Comparison of ENCODE assay signal across 1 cellular context in the genomic region with DNA sequence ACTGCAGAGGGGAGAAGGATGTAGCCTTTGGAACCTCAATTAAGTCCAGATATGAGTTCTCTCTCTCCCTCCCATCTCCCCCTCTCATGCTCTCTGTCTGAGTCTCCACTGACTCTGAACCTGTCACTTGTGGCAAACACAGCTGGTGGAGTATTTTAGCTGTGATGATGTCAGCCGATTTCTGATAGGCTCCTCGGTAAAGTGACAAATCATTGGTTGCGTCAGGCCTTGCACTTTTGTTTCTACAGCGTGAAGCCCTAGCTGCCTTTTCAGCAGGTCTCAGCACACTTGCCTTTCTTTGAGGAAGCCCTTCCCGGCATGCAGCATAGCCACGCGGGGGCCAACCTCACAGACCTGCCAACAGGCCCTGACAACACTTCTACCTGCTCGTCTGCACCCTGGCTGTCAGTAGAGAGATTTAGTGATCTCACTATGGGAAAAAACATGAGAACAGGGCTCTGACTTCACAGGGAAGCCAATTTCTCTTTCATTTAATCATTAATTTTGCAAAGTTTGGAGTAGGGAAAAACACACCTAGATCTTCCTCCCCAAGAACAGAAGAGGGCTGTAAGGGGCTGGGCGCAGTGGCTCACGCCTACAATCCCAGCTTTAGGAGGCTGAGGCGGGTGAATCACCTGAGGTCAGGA.
A peak's percentile ranks its signal among the peaks of the same experiment; 100 is the strongest.
TF ChIP-seq lines count a peak whose summit lies in the region.

No MANE protein-coding gene starts in this region.

TF ChIP-seq in K562, 482 proteins besides CTCF, POLR2A, EP300 and RAD21 (continued from another document and continues in another):
- TF ChIP-seq ZNF133 (CRISPR knock-in tag; IDR thresholded peaks at IDR 0.05) (no peak), ZNF212 (CRISPR knock-in tag; IDR thresholded peaks at IDR 0.05) (no peak), ZNF76 (CRISPR knock-in tag; IDR thresholded peaks at IDR 0.05; ENCODE audit: borderline replicate concordance) (no peak), HMG20B (CRISPR knock-in tag; IDR thresholded peaks at IDR 0.05) (no peak), DACH1 (IDR thresholded peaks at IDR 0.05; ENCODE audit: partially characterized antibody) (peak; percentile 90), ZSCAN29 (IDR thresholded peaks at IDR 0.05) (no peak), MAFG (tag; conservative IDR thresholded peaks at IDR 0.05) (peak; percentile 81), STAT5B (CRISPR knock-in tag; IDR thresholded peaks at IDR 0.05) (no peak), ZNF445 (CRISPR knock-in tag; IDR thresholded peaks at IDR 0.05; ENCODE audit: low read depth) (no peak), TEAD4 (IDR thresholded peaks at IDR 0.05; ENCODE audit: low read length) (peak; percentile 57; the same call in 1 of the 2 replicates), TEAD4 (CRISPR knock-in tag; IDR thresholded peaks at IDR 0.05; ENCODE audit: borderline replicate concordance) (no peak), EGR1 (conservative IDR thresholded peaks at IDR 0.05) (no peak), SOX6 (IDR thresholded peaks at IDR 0.05) (peak; percentile 82), ZFP1 (CRISPR knock-in tag; IDR thresholded peaks at IDR 0.05) (no peak), ETV1 (tag; conservative IDR thresholded peaks at IDR 0.05; ENCODE audit: low read depth) (peak; percentile 59), ZEB2 (IDR thresholded peaks at IDR 0.05) (peak; percentile 60; the same call in 1 of the 2 replicates), ZC3H11A (IDR thresholded peaks at IDR 0.05; ENCODE audit: low read depth, low read length) (no peak), PYGO2 (tag; IDR thresholded peaks at IDR 0.05) (no peak), ZKSCAN3 (CRISPR knock-in tag; IDR thresholded peaks at IDR 0.05) (no peak), ESRRA (IDR thresholded peaks at IDR 0.05; ENCODE audit: borderline replicate concordance, low read depth) (peak; percentile 57; the same call in 1 of the 2 replicates), LARP7 (IDR thresholded peaks at IDR 0.05) (no peak), CHD2 (IDR thresholded peaks at IDR 0.05; ENCODE audit: low read depth, low read length) (no peak), MEF2D (tag; conservative IDR thresholded peaks at IDR 0.05; ENCODE audit: low read depth) (peak; percentile 80), CREBBP (IDR thresholded peaks at IDR 0.05; ENCODE audit: low read depth, low read length) (no peak), ZNF75A (CRISPR knock-in tag; IDR thresholded peaks at IDR 0.05) (no peak), ARNT (IDR thresholded peaks at IDR 0.05) (peak in 1 of 2 experiments; percentile 76; a peak in 1 of 4 replicates), GTF2E2 (tag; IDR thresholded peaks at IDR 0.05) (no peak), PHTF2 (CRISPR knock-in tag; IDR thresholded peaks at IDR 0.05) (no peak), KLF6 (CRISPR knock-in tag; IDR thresholded peaks at IDR 0.05; ENCODE audit: borderline replicate concordance) (no peak), NCOA1 (IDR thresholded peaks at IDR 0.05; ENCODE audit: low read depth) (0 out of 2 replicates have a peak, but pooled peaks have one; percentile 17), POLR2AphosphoS2 (IDR thresholded peaks at IDR 0.05; ENCODE audit: low read length) (no peak), BDP1 (IDR thresholded peaks at IDR 0.05; ENCODE audit: insufficient read depth, insufficient read length) (no peak), U2AF2 (optimal IDR thresholded peaks at IDR 0.05; ENCODE audit: low read depth, low read length) (no peak), KAT7 (CRISPR knock-in tag; IDR thresholded peaks at IDR 0.05; ENCODE audit: borderline replicate concordance) (no peak), CBFB (CRISPR knock-in tag; IDR thresholded peaks at IDR 0.05) (no peak), KLF1 (tag; IDR thresholded peaks at IDR 0.05) (peak; percentile 35; the same call in 1 of the 2 replicates), SIX5 (IDR thresholded peaks at IDR 0.05; ENCODE audit: borderline replicate concordance in 1 of 2, insufficient read depth in 1 of 2, low read depth in 1 of 2, low read length in 2 of 2) (no peak)
- TF ChIP-seq, protein P1, sequence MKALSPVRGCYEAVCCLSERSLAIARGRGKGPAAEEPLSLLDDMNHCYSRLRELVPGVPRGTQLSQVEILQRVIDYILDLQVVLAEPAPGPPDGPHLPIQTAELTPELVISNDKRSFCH (CRISPR knock-in tag; IDR thresholded peaks at IDR 0.05): 0 out of 2 replicates have a peak, but pooled peaks have one; percentile 63
- TF ChIP-seq, protein P1 (tag; IDR thresholded peaks at IDR 0.05): peak; percentile 92
- TF ChIP-seq, protein P2, sequence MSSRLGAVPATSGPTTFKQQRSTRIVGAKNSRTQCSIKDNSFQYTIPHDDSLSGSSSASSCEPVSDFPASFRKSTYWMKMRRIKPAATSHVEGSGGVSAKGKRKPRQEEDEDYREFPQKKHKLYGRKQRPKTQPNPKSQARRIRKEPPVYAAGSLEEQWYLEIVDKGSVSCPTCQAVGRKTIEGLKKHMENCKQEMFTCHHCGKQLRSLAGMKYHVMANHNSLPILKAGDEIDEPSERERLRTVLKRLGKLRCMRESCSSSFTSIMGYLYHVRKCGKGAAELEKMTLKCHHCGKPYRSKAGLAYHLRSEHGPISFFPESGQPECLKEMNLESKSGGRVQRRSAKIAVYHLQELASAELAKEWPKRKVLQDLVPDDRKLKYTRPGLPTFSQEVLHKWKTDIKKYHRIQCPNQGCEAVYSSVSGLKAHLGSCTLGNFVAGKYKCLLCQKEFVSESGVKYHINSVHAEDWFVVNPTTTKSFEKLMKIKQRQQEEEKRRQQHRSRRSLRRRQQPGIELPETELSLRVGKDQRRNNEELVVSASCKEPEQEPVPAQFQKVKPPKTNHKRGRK (tag; IDR thresholded peaks at IDR 0.05): no peak
- TF ChIP-seq, protein P3, sequence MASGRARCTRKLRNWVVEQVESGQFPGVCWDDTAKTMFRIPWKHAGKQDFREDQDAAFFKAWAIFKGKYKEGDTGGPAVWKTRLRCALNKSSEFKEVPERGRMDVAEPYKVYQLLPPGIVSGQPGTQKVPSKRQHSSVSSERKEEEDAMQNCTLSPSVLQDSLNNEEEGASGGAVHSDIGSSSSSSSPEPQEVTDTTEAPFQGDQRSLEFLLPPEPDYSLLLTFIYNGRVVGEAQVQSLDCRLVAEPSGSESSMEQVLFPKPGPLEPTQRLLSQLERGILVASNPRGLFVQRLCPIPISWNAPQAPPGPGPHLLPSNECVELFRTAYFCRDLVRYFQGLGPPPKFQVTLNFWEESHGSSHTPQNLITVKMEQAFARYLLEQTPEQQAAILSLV (tag; IDR thresholded peaks at IDR 0.05): 0 out of 2 replicates have a peak, but pooled peaks have one; percentile 66
- TF ChIP-seq, protein P4, sequence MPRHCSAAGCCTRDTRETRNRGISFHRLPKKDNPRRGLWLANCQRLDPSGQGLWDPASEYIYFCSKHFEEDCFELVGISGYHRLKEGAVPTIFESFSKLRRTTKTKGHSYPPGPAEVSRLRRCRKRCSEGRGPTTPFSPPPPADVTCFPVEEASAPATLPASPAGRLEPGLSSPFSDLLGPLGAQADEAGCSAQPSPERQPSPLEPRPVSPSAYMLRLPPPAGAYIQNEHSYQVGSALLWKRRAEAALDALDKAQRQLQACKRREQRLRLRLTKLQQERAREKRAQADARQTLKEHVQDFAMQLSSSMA (CRISPR knock-in tag; IDR thresholded peaks at IDR 0.05): no peak
- TF ChIP-seq, protein P5, sequence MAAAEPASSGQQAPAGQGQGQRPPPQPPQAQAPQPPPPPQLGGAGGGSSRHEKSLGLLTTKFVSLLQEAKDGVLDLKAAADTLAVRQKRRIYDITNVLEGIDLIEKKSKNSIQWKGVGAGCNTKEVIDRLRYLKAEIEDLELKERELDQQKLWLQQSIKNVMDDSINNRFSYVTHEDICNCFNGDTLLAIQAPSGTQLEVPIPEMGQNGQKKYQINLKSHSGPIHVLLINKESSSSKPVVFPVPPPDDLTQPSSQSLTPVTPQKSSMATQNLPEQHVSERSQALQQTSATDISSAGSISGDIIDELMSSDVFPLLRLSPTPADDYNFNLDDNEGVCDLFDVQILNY (CRISPR knock-in tag; IDR thresholded peaks at IDR 0.05): no peak
- TF ChIP-seq, protein P6, sequence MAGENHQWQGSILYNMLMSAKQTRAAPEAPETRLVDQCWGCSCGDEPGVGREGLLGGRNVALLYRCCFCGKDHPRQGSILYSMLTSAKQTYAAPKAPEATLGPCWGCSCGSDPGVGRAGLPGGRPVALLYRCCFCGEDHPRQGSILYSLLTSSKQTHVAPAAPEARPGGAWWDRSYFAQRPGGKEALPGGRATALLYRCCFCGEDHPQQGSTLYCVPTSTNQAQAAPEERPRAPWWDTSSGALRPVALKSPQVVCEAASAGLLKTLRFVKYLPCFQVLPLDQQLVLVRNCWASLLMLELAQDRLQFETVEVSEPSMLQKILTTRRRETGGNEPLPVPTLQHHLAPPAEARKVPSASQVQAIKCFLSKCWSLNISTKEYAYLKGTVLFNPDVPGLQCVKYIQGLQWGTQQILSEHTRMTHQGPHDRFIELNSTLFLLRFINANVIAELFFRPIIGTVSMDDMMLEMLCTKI (IDR thresholded peaks at IDR 0.05; ENCODE audit: partially characterized antibody): no peak
- TF ChIP-seq, protein P7, sequence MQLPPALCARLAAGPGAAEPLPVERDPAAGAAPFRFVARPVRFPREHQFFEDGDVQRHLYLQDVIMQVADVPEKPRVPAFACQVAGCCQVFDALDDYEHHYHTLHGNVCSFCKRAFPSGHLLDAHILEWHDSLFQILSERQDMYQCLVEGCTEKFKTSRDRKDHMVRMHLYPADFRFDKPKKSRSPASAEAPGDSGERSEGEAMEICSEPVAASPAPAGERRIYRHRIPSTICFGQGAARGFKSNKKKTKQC (CRISPR knock-in tag; IDR thresholded peaks at IDR 0.05): peak; percentile 56; the same call in 1 of the 2 replicates
- TF ChIP-seq, protein P8, sequence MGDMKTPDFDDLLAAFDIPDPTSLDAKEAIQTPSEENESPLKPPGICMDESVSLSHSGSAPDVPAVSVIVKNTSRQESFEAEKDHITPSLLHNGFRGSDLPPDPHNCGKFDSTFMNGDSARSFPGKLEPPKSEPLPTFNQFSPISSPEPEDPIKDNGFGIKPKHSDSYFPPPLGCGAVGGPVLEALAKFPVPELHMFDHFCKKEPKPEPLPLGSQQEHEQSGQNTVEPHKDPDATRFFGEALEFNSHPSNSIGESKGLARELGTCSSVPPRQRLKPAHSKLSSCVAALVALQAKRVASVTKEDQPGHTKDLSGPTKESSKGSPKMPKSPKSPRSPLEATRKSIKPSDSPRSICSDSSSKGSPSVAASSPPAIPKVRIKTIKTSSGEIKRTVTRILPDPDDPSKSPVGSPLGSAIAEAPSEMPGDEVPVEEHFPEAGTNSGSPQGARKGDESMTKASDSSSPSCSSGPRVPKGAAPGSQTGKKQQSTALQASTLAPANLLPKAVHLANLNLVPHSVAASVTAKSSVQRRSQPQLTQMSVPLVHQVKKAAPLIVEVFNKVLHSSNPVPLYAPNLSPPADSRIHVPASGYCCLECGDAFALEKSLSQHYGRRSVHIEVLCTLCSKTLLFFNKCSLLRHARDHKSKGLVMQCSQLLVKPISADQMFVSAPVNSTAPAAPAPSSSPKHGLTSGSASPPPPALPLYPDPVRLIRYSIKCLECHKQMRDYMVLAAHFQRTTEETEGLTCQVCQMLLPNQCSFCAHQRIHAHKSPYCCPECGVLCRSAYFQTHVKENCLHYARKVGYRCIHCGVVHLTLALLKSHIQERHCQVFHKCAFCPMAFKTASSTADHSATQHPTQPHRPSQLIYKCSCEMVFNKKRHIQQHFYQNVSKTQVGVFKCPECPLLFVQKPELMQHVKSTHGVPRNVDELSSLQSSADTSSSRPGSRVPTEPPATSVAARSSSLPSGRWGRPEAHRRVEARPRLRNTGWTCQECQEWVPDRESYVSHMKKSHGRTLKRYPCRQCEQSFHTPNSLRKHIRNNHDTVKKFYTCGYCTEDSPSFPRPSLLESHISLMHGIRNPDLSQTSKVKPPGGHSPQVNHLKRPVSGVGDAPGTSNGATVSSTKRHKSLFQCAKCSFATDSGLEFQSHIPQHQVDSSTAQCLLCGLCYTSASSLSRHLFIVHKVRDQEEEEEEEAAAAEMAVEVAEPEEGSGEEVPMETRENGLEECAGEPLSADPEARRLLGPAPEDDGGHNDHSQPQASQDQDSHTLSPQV (IDR thresholded peaks at IDR 0.05): peak; percentile 98
- TF ChIP-seq, protein P9, sequence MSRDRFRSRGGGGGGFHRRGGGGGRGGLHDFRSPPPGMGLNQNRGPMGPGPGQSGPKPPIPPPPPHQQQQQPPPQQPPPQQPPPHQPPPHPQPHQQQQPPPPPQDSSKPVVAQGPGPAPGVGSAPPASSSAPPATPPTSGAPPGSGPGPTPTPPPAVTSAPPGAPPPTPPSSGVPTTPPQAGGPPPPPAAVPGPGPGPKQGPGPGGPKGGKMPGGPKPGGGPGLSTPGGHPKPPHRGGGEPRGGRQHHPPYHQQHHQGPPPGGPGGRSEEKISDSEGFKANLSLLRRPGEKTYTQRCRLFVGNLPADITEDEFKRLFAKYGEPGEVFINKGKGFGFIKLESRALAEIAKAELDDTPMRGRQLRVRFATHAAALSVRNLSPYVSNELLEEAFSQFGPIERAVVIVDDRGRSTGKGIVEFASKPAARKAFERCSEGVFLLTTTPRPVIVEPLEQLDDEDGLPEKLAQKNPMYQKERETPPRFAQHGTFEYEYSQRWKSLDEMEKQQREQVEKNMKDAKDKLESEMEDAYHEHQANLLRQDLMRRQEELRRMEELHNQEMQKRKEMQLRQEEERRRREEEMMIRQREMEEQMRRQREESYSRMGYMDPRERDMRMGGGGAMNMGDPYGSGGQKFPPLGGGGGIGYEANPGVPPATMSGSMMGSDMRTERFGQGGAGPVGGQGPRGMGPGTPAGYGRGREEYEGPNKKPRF (IDR thresholded peaks at IDR 0.05; ENCODE audit: low read depth, low read length): no peak
- TF ChIP-seq, protein P10, sequence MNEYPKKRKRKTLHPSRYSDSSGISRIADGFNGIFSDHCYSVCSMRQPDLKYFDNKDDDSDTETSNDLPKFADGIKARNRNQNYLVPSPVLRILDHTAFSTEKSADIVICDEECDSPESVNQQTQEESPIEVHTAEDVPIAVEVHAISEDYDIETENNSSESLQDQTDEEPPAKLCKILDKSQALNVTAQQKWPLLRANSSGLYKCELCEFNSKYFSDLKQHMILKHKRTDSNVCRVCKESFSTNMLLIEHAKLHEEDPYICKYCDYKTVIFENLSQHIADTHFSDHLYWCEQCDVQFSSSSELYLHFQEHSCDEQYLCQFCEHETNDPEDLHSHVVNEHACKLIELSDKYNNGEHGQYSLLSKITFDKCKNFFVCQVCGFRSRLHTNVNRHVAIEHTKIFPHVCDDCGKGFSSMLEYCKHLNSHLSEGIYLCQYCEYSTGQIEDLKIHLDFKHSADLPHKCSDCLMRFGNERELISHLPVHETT (CRISPR knock-in tag; conservative IDR thresholded peaks at IDR 0.05 in 1 of 2, IDR thresholded peaks at IDR 0.05 in 1 of 2): peak in 1 of 2 experiments; percentile 83; a peak in 2 of 4 replicates
